Comparison of ENCODE assay signal across 9 cellular contexts in the genomic region with DNA sequence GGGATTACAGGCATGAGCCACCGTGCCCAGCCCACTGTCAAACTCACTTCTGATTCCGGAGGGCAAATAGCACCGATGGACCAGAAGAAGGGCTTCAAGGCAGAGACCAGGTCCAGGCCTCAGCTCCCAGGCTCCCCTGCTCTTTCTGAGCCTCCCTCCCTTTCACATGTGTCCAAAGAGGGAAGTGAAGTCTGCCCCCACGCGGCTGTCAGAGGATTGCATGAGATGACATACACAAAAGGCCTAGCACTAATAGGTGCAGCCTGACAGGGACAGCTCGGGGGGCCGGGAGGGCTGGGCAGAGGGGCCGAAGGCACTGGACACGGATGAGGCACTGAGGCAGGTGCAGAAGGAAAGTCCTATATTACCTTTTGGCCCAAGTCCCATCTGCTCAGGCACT. TPM values are rescaled to one million over a fixed set of nuclear protein-coding genes. Genes with fewer than 3 reads are reported as not detected.
DNase-seq lines count a peak whose midpoint lies in the region; ATAC-seq and TF ChIP-seq lines count a peak whose summit lies in the region.
"Had no signal": no experiment of that assay in that cellular context is flagged by ENCODE, and none has a peak within 500 bp of the region (broad histone marks: within the 10 kb centered on the region; RNA-seq: fewer than 3 reads in every experiment).

No MANE protein-coding gene starts in this region.

- H3F3A ChIP-seq in GM23338 (replicated peaks; ENCODE audit: low read depth) = no peaks in the 10 kb centered on the region

- peaks cover 13% of the 10 kb centered on the region for H3K4me1 Mint-ChIP-seq in CD14-positive monocyte
- H3K4me1 Mint-ChIP-seq in GM23338 = peaks cover 3% of the 10 kb centered on the region; the same call in 2 of the 3 replicates
- H3K4me1 Mint-ChIP-seq in CD4-positive, alpha-beta T cell (ENCODE audit: low read depth) = peaks cover 7% of the 10 kb centered on the region

- H3K27ac Mint-ChIP-seq in CD14-positive monocyte (peak overlapping the region in 2 of 7 donors; percentile 14 to 45), GM23338 (no peak overlapping the region)
- no peak overlapping the region for H3K27ac Mint-ChIP-seq in CD4-positive, alpha-beta T cell

- H3K27me3 Mint-ChIP-seq in CD14-positive monocyte (ENCODE audit: low read depth in 3 of 3) = peaks cover 0 to 2% (median 0%) of the 10 kb centered on the region in 3 donors
- H3K27me3 Mint-ChIP-seq in GM23338 (ENCODE audit: insufficient read depth, low read depth, poor library complexity) = peaks cover 11% of the 10 kb centered on the region
- H3K27me3 Mint-ChIP-seq in CD4-positive, alpha-beta T cell = peaks cover 15% of the 10 kb centered on the region

- H3K4me3 Mint-ChIP-seq in CD14-positive monocyte (no peak overlapping the region), GM23338 (no peak overlapping the region)
- H3K4me3 Mint-ChIP-seq in CD4-positive, alpha-beta T cell = no peak overlapping the region

- H3K4me3 ChIP-seq in GM23338 = no peak overlapping the region

- H3K4me1 ChIP-seq in GM23338 (ENCODE audit: insufficient read depth) = no peaks in the 10 kb centered on the region

- in situ Hi-C loops in SK-MEL-5 (cut with HindIII; ENCODE audit: low pct_unique_long_range_greater_than_20kb, low sequenced_read_pairs) = no loop called here

- H3K27me3 ChIP-seq in GM23338 (ENCODE audit: insufficient read depth) = no peaks in the 10 kb centered on the region
- no peaks in the 10 kb centered on the region for H3K27me3 ChIP-seq in CD4-positive, alpha-beta T cell (ENCODE audit: control insufficient read depth, insufficient read depth, low read length)

- no peaks in the 10 kb centered on the region for H3K36me3 ChIP-seq in GM23338 (ENCODE audit: insufficient read depth)

- DNase-seq in CD14-positive monocyte (ENCODE audit: low spot score) = peak; percentile 68
- peak; percentile 77 for DNase-seq in GM23338 (ENCODE audit: low spot score)
- DNase-seq in SK-MEL-5 (ENCODE audit: low read depth, low spot score) = peak; percentile 86
- DNase-seq in left ventricle myocardium superior = peak; percentile 37
- no peak for DNase-seq in nucleus accumbens (lab: John Stamatoyannopoulos, UW)
- DNase-seq in CD4-positive, alpha-beta T cell = no peak

- H2AFZ ChIP-seq in GM23338 = no peak overlapping the region

- H3K36me3 Mint-ChIP-seq in CD14-positive monocyte (peaks cover 25 to 34% of the 10 kb centered on the region in 2 donors), GM23338 (ENCODE audit: low read depth) (no peaks in the 10 kb centered on the region; the same call in 2 of the 3 replicates)
- H3K36me3 Mint-ChIP-seq in CD4-positive, alpha-beta T cell (ENCODE audit: low read depth) = no peaks in the 10 kb centered on the region

- no peaks in the 10 kb centered on the region for H3K9me3 ChIP-seq in CD4-positive, alpha-beta T cell (ENCODE audit: control insufficient read depth, low read length)

- H3K9me2 ChIP-seq in GM23338 (ENCODE audit: insufficient read depth) = no peaks in the 10 kb centered on the region

- H3K4me2 ChIP-seq in GM23338 = no peak overlapping the region

- CTCF ChIA-PET in CD4-positive, alpha-beta T cell (lab: Charles Lee) = no interaction called here

- H4K20me1 ChIP-seq in GM23338 (replicated peaks; ENCODE audit: insufficient read depth) = no peaks in the 10 kb centered on the region

- peak; percentile 69 for TF ChIP-seq CTCF in CD14-positive monocyte (IDR thresholded peaks at IDR 0.05)
- peak; percentile 62 to 84 for TF ChIP-seq CTCF in GM23338 (conservative IDR thresholded peaks at IDR 0.05; ENCODE audit: low read depth in 2 of 2)
- TF ChIP-seq CTCF in CD4-positive, alpha-beta T cell (IDR thresholded peaks at IDR 0.05) = no peak

- POLR2A ChIA-PET in CD4-positive, alpha-beta T cell (lab: Charles Lee) = no interaction called here

- H3K9me3 Mint-ChIP-seq in CD14-positive monocyte (peaks cover 0 to 3% (median 0%) of the 10 kb centered on the region in 7 donors), GM23338 (no peaks in the 10 kb centered on the region)
- H3K9me3 Mint-ChIP-seq in CD4-positive, alpha-beta T cell = no peaks in the 10 kb centered on the region

- H3K79me2 ChIP-seq in GM23338 (replicated peaks; ENCODE audit: insufficient read depth) = no peaks in the 10 kb centered on the region

- H3K27ac ChIP-seq in GM23338 (ENCODE audit: low read depth) = no peak overlapping the region
- no peak overlapping the region for H3K27ac ChIP-seq in CD4-positive, alpha-beta T cell (ENCODE audit: low read depth, low read length)

- ATAC-seq in GM23338 = peak; percentile 86
- peak; percentile 28 for ATAC-seq in left ventricle myocardium superior
- ATAC-seq in GM21447 (IDR thresholded peaks at IDR 0.05; ENCODE audit: unreplicated experiment) = no peak
- no peak for ATAC-seq in CD4-positive, alpha-beta T cell (ENCODE audit: poor library complexity)
- ATAC-seq in GM18502 (IDR thresholded peaks at IDR 0.05; ENCODE audit: poor library complexity, unreplicated experiment) = no peak

- intact Hi-C loops in CD14-positive monocyte (cut with micrococcal nuclease) (loop anchor here in 1 of 2 donors (5.0 kb wide), 1 partner anchor 44 kb away; no protein-coding TSS in a partner anchor), left ventricle myocardium superior (cut with micrococcal nuclease) (no loop called here)
- intact Hi-C loops in CD4-positive, alpha-beta T cell (cut with DNase I, micrococcal nuclease) = no loop called here

TF ChIP-seq in GM23338, 12 proteins besides CTCF, POLR2A, EP300 and RAD21 (continues in another document):
- TF ChIP-seq, protein P1, sequence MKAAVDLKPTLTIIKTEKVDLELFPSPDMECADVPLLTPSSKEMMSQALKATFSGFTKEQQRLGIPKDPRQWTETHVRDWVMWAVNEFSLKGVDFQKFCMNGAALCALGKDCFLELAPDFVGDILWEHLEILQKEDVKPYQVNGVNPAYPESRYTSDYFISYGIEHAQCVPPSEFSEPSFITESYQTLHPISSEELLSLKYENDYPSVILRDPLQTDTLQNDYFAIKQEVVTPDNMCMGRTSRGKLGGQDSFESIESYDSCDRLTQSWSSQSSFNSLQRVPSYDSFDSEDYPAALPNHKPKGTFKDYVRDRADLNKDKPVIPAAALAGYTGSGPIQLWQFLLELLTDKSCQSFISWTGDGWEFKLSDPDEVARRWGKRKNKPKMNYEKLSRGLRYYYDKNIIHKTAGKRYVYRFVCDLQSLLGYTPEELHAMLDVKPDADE (IDR thresholded peaks at IDR 0.05) = no peak
- no peak for TF ChIP-seq ZNF114 (CRISPR knock-in tag; IDR thresholded peaks at IDR 0.05)

RNA-seq across cellular contexts. Expression of a gene that starts 16.1 kb away (rescaled TPM):
- polyA plus RNA-seq in CD14-positive monocyte (10 to 100 TPM; 84.4 to 95.5 TPM), GM23338 (2016; fragmentation: Nextera tagmentation; extraction: Ambion mirVana) (1.7 and 3.0 TPM in 2 replicates)
- total RNA-seq in GM23338 (2014; rRNA removed; shearing (Covaris generic)) = 2.5 and 3.3 TPM in 2 replicates
- 0.71 TPM in 1 of 2 replicates, not detected in the other for total RNA-seq in SK-MEL-5 (2014; rRNA removed; shearing (Covaris generic))
- 0.33 TPM in 1 of 2 replicates, not detected in the other for polyA plus RNA-seq in SK-MEL-5 (2015; cell fraction: cytosol; rRNA removed)
- polyA plus RNA-seq in SK-MEL-5 (2015; cell fraction: nucleus; rRNA removed) = not detected in 2 replicates
- 1.3 TPM for total RNA-seq in left ventricle myocardium superior
- 1 to 10 TPM; 3.0 to 3.6 TPM for total RNA-seq in CD4-positive, alpha-beta T cell

RNA-seq across cellular contexts. Expression of a gene that starts 29.6 kb away (rescaled TPM):
- polyA plus RNA-seq in CD14-positive monocyte = not detected
- not detected in 2 replicates for total RNA-seq in GM23338 (2014; rRNA removed; shearing (Covaris generic))
- polyA plus RNA-seq in GM23338 (2016; fragmentation: Nextera tagmentation; extraction: Ambion mirVana) = 0.17 TPM in 1 of 2 replicates, not detected in the other
- total RNA-seq in SK-MEL-5 (2014; rRNA removed; shearing (Covaris generic)) = not detected in 2 replicates
- not detected in 2 replicates for polyA plus RNA-seq in SK-MEL-5 (2015; cell fraction: cytosol; rRNA removed)
- not detected in 2 replicates for polyA plus RNA-seq in SK-MEL-5 (2015; cell fraction: nucleus; rRNA removed)
- total RNA-seq in left ventricle myocardium superior = not detected
- total RNA-seq in CD4-positive, alpha-beta T cell = not detected
- polyA plus RNA-seq: esophagus had no signal

Comparison
In these comparisons a context has a peak if more than half of its experiments do, and no peak if none do; other contexts are left out.
1. DNase-seq: peak in CD14-positive monocyte (single experiment), GM23338 (single experiment), SK-MEL-5 (single experiment) and left ventricle myocardium superior (single experiment); none in nucleus accumbens (0 of 56) and CD4-positive, alpha-beta T cell (0 of 10).
2. ATAC-seq: peak in GM23338 (single experiment) and left ventricle myocardium superior (single experiment); none in GM21447 (single experiment), CD4-positive, alpha-beta T cell (single experiment) and GM18502 (single experiment).